In genomic region chr19:36128392-36128736, GRCh38 we compare ENCODE assay signal across 6 cellular contexts. TPM values are rescaled to one million over a fixed set of nuclear protein-coding genes. Genes with fewer than 3 reads are reported as not detected.
DNase-seq lines count a peak whose midpoint lies in the region; ATAC-seq and TF ChIP-seq lines count a peak whose summit lies in the region.

No MANE protein-coding gene starts in this region.

- no peaks in the 10 kb centered on the region for H3K9me3 ChIP-seq in NT2/D1 (ENCODE audit: insufficient read depth, low read length)
- no peaks in the 10 kb centered on the region for H3K9me3 ChIP-seq in testis

- intact Hi-C loops in testis (cut with DNase I; ENCODE audit: low total_unique reads) = loop anchor here (5.0 kb wide), 1 partner anchor 44 kb away; no protein-coding TSS in a partner anchor

- peak; percentile 5 for ATAC-seq in GM18870 (IDR thresholded peaks at IDR 0.05; ENCODE audit: unreplicated experiment)
- no peak for ATAC-seq in GM18519 (IDR thresholded peaks at IDR 0.05; ENCODE audit: low FRiP score, unreplicated experiment)
- ATAC-seq in GM21619 (IDR thresholded peaks at IDR 0.05; ENCODE audit: unreplicated experiment) = no peak

- TF ChIP-seq CTCF in fibroblast of the aortic adventitia (IDR thresholded peaks at IDR 0.05; ENCODE audit: insufficient read depth, low read length) = no peak
- no peak for TF ChIP-seq CTCF in testis (IDR thresholded peaks at IDR 0.05)

- H3K4me1 ChIP-seq in NT2/D1 (ENCODE audit: insufficient read depth, insufficient read length) (peaks cover 2% of the 10 kb centered on the region), testis (peaks cover 4% of the 10 kb centered on the region)

- H3K27ac ChIP-seq in testis = peak overlapping the region; percentile 75 to 89

- H3K36me3 ChIP-seq in NT2/D1 (ENCODE audit: insufficient read depth, insufficient read length, low read length) (peaks cover 19% of the 10 kb centered on the region), testis (ENCODE audit: low read depth, missing control alignments) (no peaks in the 10 kb centered on the region)

- H3K27me3 ChIP-seq in NT2/D1 (ENCODE audit: insufficient read depth, insufficient read length) = no peaks in the 10 kb centered on the region
- H3K27me3 ChIP-seq in testis = no peaks in the 10 kb centered on the region

- TF ChIP-seq POLR2A in testis (IDR thresholded peaks at IDR 0.05) = no peak

- H3K4me3 ChIP-seq in NT2/D1 (ENCODE audit: insufficient read length, low read depth) (peak overlapping the region; percentile 65), fibroblast of the aortic adventitia (ENCODE audit: low read depth, low read length) (peak overlapping the region; percentile 60), testis (peak overlapping the region; percentile 55 to 58)

- DNase-seq in NT2/D1 (ENCODE audit: low read depth, low spot score) (no peak), fibroblast of the aortic adventitia (ENCODE audit: low read depth) (no peak), testis (no peak)

- 5% methylated on average over 10 of the region's 10 CpGs for WGBS in testis, 2 donors

- H3K9ac ChIP-seq in NT2/D1 (ENCODE audit: insufficient read length, low read depth) = peak overlapping the region; percentile 77

RNA-seq across cellular contexts. Expression of gene CAPNS1, which starts 11.5 kb away (rescaled TPM):
- 55.1 and 398 TPM in 2 replicates for total RNA-seq in fibroblast of the aortic adventitia (ENCODE audit: low replicate concordance)
- 100 to 1,000 TPM; 147 to 190 TPM for total RNA-seq in testis
- polyA plus RNA-seq in testis (ENCODE audit: insufficient read depth, low read depth, low replicate concordance) = 957 TPM

RNA-seq across cellular contexts. Expression of gene TBCB, which starts 13.1 kb away (rescaled TPM):
- total RNA-seq in fibroblast of the aortic adventitia (ENCODE audit: low replicate concordance) = 83.6 and 164 TPM in 2 replicates
- 100 to 1,000 TPM; 177 to 226 TPM for total RNA-seq in testis
- polyA plus RNA-seq in testis (ENCODE audit: insufficient read depth, low read depth, low replicate concordance) = 195 TPM

RNA-seq across cellular contexts. Expression of gene POLR2I, which starts 13.7 kb away (rescaled TPM):
- total RNA-seq in fibroblast of the aortic adventitia (ENCODE audit: low replicate concordance) (33.2 and 37.9 TPM in 2 replicates), testis (100 to 1,000 TPM; 106 to 116 TPM)
- polyA plus RNA-seq in testis (ENCODE audit: insufficient read depth, low read depth, low replicate concordance) = 307 TPM

RNA-seq across cellular contexts. Expression of gene OVOL3, which starts 17.4 kb away (rescaled TPM):
- not detected in 2 replicates for total RNA-seq in fibroblast of the aortic adventitia (ENCODE audit: low replicate concordance)
- 1 to 10 TPM; 3.3 to 3.4 TPM for total RNA-seq in testis
- 2.6 TPM for polyA plus RNA-seq in testis (ENCODE audit: insufficient read depth, low read depth, low replicate concordance)

RNA-seq across cellular contexts. Expression of gene COX7A1, which starts 23.9 kb away (rescaled TPM):
- total RNA-seq in fibroblast of the aortic adventitia (ENCODE audit: low replicate concordance) (5.4 and 17.0 TPM in 2 replicates), testis (1 to 10 TPM in 1 of 2 donors, under 1 TPM in 1; 0.79 to 4.8 TPM)
- polyA plus RNA-seq in testis (ENCODE audit: insufficient read depth, low read depth, low replicate concordance) = 25.4 TPM
